ENCODE assay signal across 21 cellular contexts in the genomic region with DNA sequence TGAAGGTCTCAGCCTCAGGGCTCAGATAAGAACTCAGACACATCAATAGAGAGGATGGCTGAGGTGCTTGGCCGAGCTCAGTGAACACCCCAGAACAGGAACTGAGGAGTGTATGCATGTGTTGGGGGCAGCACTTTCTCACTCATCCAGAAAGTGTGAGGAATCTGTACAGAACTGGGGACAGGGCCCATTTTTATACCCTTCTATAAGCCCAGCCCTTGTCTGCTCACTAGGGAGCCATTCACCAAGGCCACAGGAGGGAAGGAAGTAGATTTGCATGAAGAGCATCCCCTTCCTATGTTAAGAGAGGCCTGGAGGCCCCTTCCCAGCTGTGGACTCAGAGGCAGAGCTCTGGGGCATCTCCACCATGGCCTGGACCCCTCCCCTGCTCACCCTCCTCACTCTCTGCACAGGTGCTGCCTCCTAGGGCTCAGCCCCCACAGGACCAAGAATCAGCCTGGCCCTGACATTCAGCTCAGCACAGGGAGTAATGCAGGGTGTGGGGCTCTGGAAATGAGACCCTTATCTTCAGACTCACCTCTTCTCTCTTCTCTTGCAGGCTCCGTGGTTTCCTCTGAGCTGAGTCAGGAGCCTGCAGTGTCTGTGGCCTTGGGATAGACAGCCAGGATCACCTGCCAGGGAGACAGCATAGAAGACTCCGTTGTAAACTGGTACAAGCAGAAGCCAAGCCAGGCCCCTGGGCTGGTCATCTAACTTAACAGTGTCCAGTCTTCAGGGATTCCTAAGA. TPM values are rescaled to one million over a fixed set of nuclear protein-coding genes. Genes with fewer than 3 reads are reported as not detected.
"Had no signal": no experiment of that assay in that cellular context is flagged by ENCODE, and none has a peak within 500 bp of the region (broad histone marks: within the 10 kb centered on the region; RNA-seq: fewer than 3 reads in every experiment).

No MANE protein-coding gene starts in this region.

- H3K36me3 ChIP-seq: right lobe of liver had no signal

- H3K9me3 ChIP-seq: right lobe of liver had no signal

- H3K4me1 Mint-ChIP-seq: activated CD8-positive, alpha-beta memory T cell treated with anti-CD3 and anti-CD28 coated beads, Interleukin-2, amount 10 ng/mL, durations not matched to agents 7 days and 5 days; activated naive CD4-positive, alpha-beta T cell treated with anti-CD3 and anti-CD28 coated beads, Interleukin-2, amount 50 U/mL, for 24 hours; central memory CD8-positive, alpha-beta T cell; stimulated activated effector memory CD8-positive, alpha-beta T cell treated with anti-CD3 and anti-CD28 coated beads, Interleukin-12 subunit alpha, Interleukin-12 subunit beta, amount 100 ng/mL, for 72 hours; T-helper 17 cell had no signal

- H3K4me3 Mint-ChIP-seq: activated CD8-positive, alpha-beta memory T cell treated with anti-CD3 and anti-CD28 coated beads, Interleukin-2, amount 10 ng/mL, durations not matched to agents 7 days and 5 days; activated naive CD4-positive, alpha-beta T cell treated with anti-CD3 and anti-CD28 coated beads, Interleukin-2, amount 50 U/mL, for 24 hours; activated T-cell treated with anti-CD3 and anti-CD28 coated beads, Interleukin-2, amount 50 U/mL, for 24 hours; central memory CD8-positive, alpha-beta T cell; naive thymus-derived CD8-positive, alpha-beta T cell; stimulated activated effector memory CD8-positive, alpha-beta T cell treated with anti-CD3 and anti-CD28 coated beads, Interleukin-12 subunit alpha, Interleukin-12 subunit beta, amount 100 ng/mL, for 72 hours; T-helper 17 cell had no signal

- H3K27ac ChIP-seq: body of pancreas, epithelial cell of prostate, psoas muscle, right lobe of liver had no signal

- H3K4me3 ChIP-seq: body of pancreas, psoas muscle, right lobe of liver had no signal

- ATAC-seq: activated CD8-positive, alpha-beta memory T cell treated with anti-CD3 and anti-CD28 coated beads, Interleukin-2, amount 10 ng/mL, durations not matched to agents 7 days and 5 days; body of pancreas; naive thymus-derived CD8-positive, alpha-beta T cell; psoas muscle; stimulated activated effector memory CD8-positive, alpha-beta T cell treated with anti-CD3 and anti-CD28 coated beads, Interleukin-12 subunit alpha, Interleukin-12 subunit beta, amount 100 ng/mL, for 72 hours; T-helper 17 cell had no signal

- H3K27ac Mint-ChIP-seq: activated CD8-positive, alpha-beta memory T cell treated with anti-CD3 and anti-CD28 coated beads, Interleukin-2, amount 10 ng/mL, durations not matched to agents 7 days and 5 days; activated naive CD4-positive, alpha-beta T cell treated with anti-CD3 and anti-CD28 coated beads, Interleukin-2, amount 50 U/mL, for 24 hours; activated T-cell treated with anti-CD3 and anti-CD28 coated beads, Interleukin-2, amount 50 U/mL, for 24 hours; naive thymus-derived CD8-positive, alpha-beta T cell; T-helper 17 cell had no signal

- H3K9me3 Mint-ChIP-seq: activated T-cell treated with anti-CD3 and anti-CD28 coated beads, Interleukin-2, amount 50 U/mL, for 24 hours; central memory CD8-positive, alpha-beta T cell had no signal

- DNase-seq: activated CD4-positive, alpha-beta T cell treated with anti-CD3 and anti-CD28 coated beads, Interleukin-2, amount 50 U/mL, for 48 hours; activated CD4-positive, CD25-positive, alpha-beta regulatory T cell treated with anti-CD3 and anti-CD28 coated beads, Interleukin-2, amount 50 U/mL, for 72 hours; activated CD8-positive, alpha-beta memory T cell treated with anti-CD3 and anti-CD28 coated beads, Interleukin-2, amount 10 ng/mL, durations not matched to agents 7 days and 5 days; activated effector memory CD4-positive, alpha-beta T cell treated with Interleukin-2 at 50 U/mL for 16 hours; activated T-cell treated with anti-CD3 and anti-CD28 coated beads, Interleukin-2, amount 50 U/mL, for 24 hours; amniotic stem cell; body of pancreas; effector memory CD4-positive, alpha-beta T cell; naive thymus-derived CD8-positive, alpha-beta T cell; psoas muscle; right lobe of liver; T-helper 17 cell had no signal

- H3K27me3 Mint-ChIP-seq: activated naive CD4-positive, alpha-beta T cell treated with anti-CD3 and anti-CD28 coated beads, Interleukin-2, amount 50 U/mL, for 24 hours; central memory CD8-positive, alpha-beta T cell had no signal

- H3K27me3 ChIP-seq: body of pancreas, right lobe of liver had no signal

- H3K4me1 ChIP-seq: body of pancreas, psoas muscle, right lobe of liver had no signal

RNA-seq across cellular contexts. Expression of a gene that starts 39.9 kb away (rescaled TPM):
- total RNA-seq: activated CD8-positive, alpha-beta memory T cell treated with anti-CD3 and anti-CD28 coated beads, Interleukin-2, amount 10 ng/mL, durations not matched to agents 7 days and 5 days; body of pancreas; lung microvascular endothelial cell; mononuclear cell; naive thymus-derived CD8-positive, alpha-beta T cell; omental fat pad; psoas muscle; right lobe of liver; T-helper 17 cell; temporal lobe; ureter had no signal
- polyA plus RNA-seq: naive thymus-derived CD8-positive, alpha-beta T cell; psoas muscle had no signal

RNA-seq across cellular contexts. Expression of a gene that starts 45.4 kb away (rescaled TPM):
- total RNA-seq: activated CD8-positive, alpha-beta memory T cell treated with anti-CD3 and anti-CD28 coated beads, Interleukin-2, amount 10 ng/mL, durations not matched to agents 7 days and 5 days; body of pancreas; lung microvascular endothelial cell; mononuclear cell; naive thymus-derived CD8-positive, alpha-beta T cell; omental fat pad; psoas muscle; right lobe of liver; T-helper 17 cell; temporal lobe; ureter had no signal
- polyA plus RNA-seq: naive thymus-derived CD8-positive, alpha-beta T cell had no signal
